8 cellular contexts compared by ENCODE assay signal in genomic region chr7:22488643-22489462, GRCh38. TPM values are rescaled to one million over a fixed set of nuclear protein-coding genes. Genes with fewer than 3 reads are reported as not detected.
DNase-seq lines count a peak whose midpoint lies in the region; TF ChIP-seq lines count a peak whose summit lies in the region.

No MANE protein-coding gene starts in this region.

- peaks cover 14% of the 10 kb centered on the region for H3K27me3 Mint-ChIP-seq in activated T-cell treated with anti-CD3 and anti-CD28 coated beads, Interleukin-2, amount 50 U/mL, for 24 hours
- H3K27me3 Mint-ChIP-seq in neural progenitor cell (ENCODE audit: insufficient read depth, low read depth) = no peaks in the 10 kb centered on the region

- peak; percentile 83 for DNase-seq in A172 (ENCODE audit: low spot score)
- DNase-seq in activated T-cell treated with anti-CD3 and anti-CD28 coated beads, Interleukin-2, amount 50 U/mL, for 24 hours = peak; percentile 66
- DNase-seq in fibroblast of mammary gland (ENCODE audit: low read depth) = peak; percentile 74
- DNase-seq in neural progenitor cell (ENCODE audit: low spot score) = peak; percentile 82
- peak; percentile 83 for DNase-seq in testis

- H3F3A ChIP-seq in OCI-LY1 (ENCODE audit: insufficient read depth, low read length) (no peaks in the 10 kb centered on the region), neural progenitor cell (ENCODE audit: low read depth) (no peaks in the 10 kb centered on the region)

- no peak overlapping the region for H3K9ac ChIP-seq in HUES48 (ENCODE audit: low read depth, low read length)
- no peak overlapping the region for H3K9ac ChIP-seq in OCI-LY1 (ENCODE audit: low read length)
- H3K9ac ChIP-seq in neural progenitor cell = no peak overlapping the region

- H4K20me1 ChIP-seq in OCI-LY1 (ENCODE audit: insufficient read depth, low read length) = no peaks in the 10 kb centered on the region
- no peaks in the 10 kb centered on the region for H4K20me1 ChIP-seq in neural progenitor cell (ENCODE audit: low read depth)

- intact Hi-C loops in testis (cut with DNase I; ENCODE audit: low total_unique reads) = loop anchor here (5.0 to 10.0 kb wide), 2 partner anchors 234 to 387 kb away; no protein-coding TSS in a partner anchor

- H3K4me3 ChIP-seq in GM12875 (ENCODE audit: low read depth, low read length) = no peak overlapping the region
- no peak overlapping the region for H3K4me3 ChIP-seq in HUES48 (ENCODE audit: low read depth, low read length)
- H3K4me3 ChIP-seq in OCI-LY1 (ENCODE audit: low read depth, low read length, poor library complexity, severe bottlenecking) = no peak overlapping the region
- H3K4me3 ChIP-seq in fibroblast of mammary gland (ENCODE audit: control insufficient read depth, low read depth, low read length) = no peak overlapping the region
- no peak overlapping the region for H3K4me3 ChIP-seq in neural progenitor cell
- no peak overlapping the region for H3K4me3 ChIP-seq in testis

- no peak for TF ChIP-seq POLR2A in testis (IDR thresholded peaks at IDR 0.05)

- H3K9me2 ChIP-seq in OCI-LY1 (ENCODE audit: low read depth, low read length) = no peaks in the 10 kb centered on the region

- H3K36me3 ChIP-seq in HUES48 (ENCODE audit: control insufficient read depth, insufficient read depth, low read length) (no peaks in the 10 kb centered on the region), OCI-LY1 (ENCODE audit: insufficient read depth, low read length) (no peaks in the 10 kb centered on the region), neural progenitor cell (no peaks in the 10 kb centered on the region), testis (ENCODE audit: low read depth, missing control alignments) (no peaks in the 10 kb centered on the region)

- WGBS in testis, 2 donors = 40 to 44% methylated on average over 10 of the region's 10 CpGs

- H3K79me2 ChIP-seq in OCI-LY1 (ENCODE audit: insufficient read depth, low read length) = no peaks in the 10 kb centered on the region
- no peaks in the 10 kb centered on the region for H3K79me2 ChIP-seq in neural progenitor cell (ENCODE audit: low read depth)

- no peaks in the 10 kb centered on the region for H3K4me1 Mint-ChIP-seq in activated T-cell treated with anti-CD3 and anti-CD28 coated beads, Interleukin-2, amount 50 U/mL, for 24 hours (ENCODE audit: low read depth)
- peaks cover 9% of the 10 kb centered on the region for H3K4me1 Mint-ChIP-seq in neural progenitor cell

- H3K4me1 ChIP-seq in HUES48 (ENCODE audit: control insufficient read depth, insufficient read depth, low read length) = peaks cover 13% of the 10 kb centered on the region
- H3K4me1 ChIP-seq in OCI-LY1 (ENCODE audit: insufficient read depth, low read length, severe bottlenecking) = no peaks in the 10 kb centered on the region
- H3K4me1 ChIP-seq in neural progenitor cell = peaks cover 8% of the 10 kb centered on the region
- H3K4me1 ChIP-seq in testis = no peaks in the 10 kb centered on the region

- H2AFZ ChIP-seq in OCI-LY1 (ENCODE audit: low read length) = no peak overlapping the region
- H2AFZ ChIP-seq in neural progenitor cell (replicated peaks) = peak overlapping the region; percentile 73

- H3K36me3 Mint-ChIP-seq in activated T-cell treated with anti-CD3 and anti-CD28 coated beads, Interleukin-2, amount 50 U/mL, for 24 hours (ENCODE audit: low read depth) = no peaks in the 10 kb centered on the region
- no peaks in the 10 kb centered on the region for H3K36me3 Mint-ChIP-seq in neural progenitor cell

- peak; percentile 67 for TF ChIP-seq CTCF in GM12875 (IDR thresholded peaks at IDR 0.05; ENCODE audit: borderline replicate concordance, insufficient read depth, low read depth, low read length)
- TF ChIP-seq CTCF in OCI-LY1 (IDR thresholded peaks at IDR 0.05; ENCODE audit: low read length) = peak; percentile 99
- TF ChIP-seq CTCF in fibroblast of mammary gland (conservative IDR thresholded peaks at IDR 0.05; ENCODE audit: control insufficient read depth, insufficient read depth, low read depth, low read length) = peak; percentile 93
- peak; percentile 93 for TF ChIP-seq CTCF in neural progenitor cell (IDR thresholded peaks at IDR 0.05)
- peak; percentile 80 to 88 (median 87) for TF ChIP-seq CTCF in testis (IDR thresholded peaks at IDR 0.05)

- H3K9me3 Mint-ChIP-seq in activated T-cell treated with anti-CD3 and anti-CD28 coated beads, Interleukin-2, amount 50 U/mL, for 24 hours = no peaks in the 10 kb centered on the region
- H3K9me3 Mint-ChIP-seq in neural progenitor cell = peaks cover 6% of the 10 kb centered on the region

- H3K27me3 ChIP-seq in HUES48 (ENCODE audit: control insufficient read depth, insufficient read depth, low read length) (no peaks in the 10 kb centered on the region), OCI-LY1 (ENCODE audit: insufficient read depth, low read length) (no peaks in the 10 kb centered on the region), neural progenitor cell (no peaks in the 10 kb centered on the region), testis (no peaks in the 10 kb centered on the region)

- H3K27ac Mint-ChIP-seq in activated T-cell treated with anti-CD3 and anti-CD28 coated beads, Interleukin-2, amount 50 U/mL, for 24 hours = no peak overlapping the region
- H3K27ac Mint-ChIP-seq in neural progenitor cell = no peak overlapping the region

- H3K4me2 ChIP-seq in OCI-LY1 (ENCODE audit: low read length) = no peak overlapping the region
- no peak overlapping the region for H3K4me2 ChIP-seq in neural progenitor cell

- H3K4me3 Mint-ChIP-seq in activated T-cell treated with anti-CD3 and anti-CD28 coated beads, Interleukin-2, amount 50 U/mL, for 24 hours = no peak overlapping the region
- no peak overlapping the region for H3K4me3 Mint-ChIP-seq in neural progenitor cell

- H3K9me3 ChIP-seq in HUES48 (ENCODE audit: control insufficient read depth, insufficient read depth, low read length) (no peaks in the 10 kb centered on the region), OCI-LY1 (ENCODE audit: low read length) (no peaks in the 10 kb centered on the region), neural progenitor cell (ENCODE audit: low read depth) (no peaks in the 10 kb centered on the region), testis (no peaks in the 10 kb centered on the region)

- H3K27ac ChIP-seq in HUES48 (ENCODE audit: low read depth, low read length) (peak overlapping the region; percentile 25), OCI-LY1 (ENCODE audit: low read depth, low read length, poor library complexity, severe bottlenecking) (no peak overlapping the region), neural progenitor cell (no peak overlapping the region), testis (no peak overlapping the region)

RNA-seq across cellular contexts. Expression of gene STEAP1B, which starts 11.1 kb away (rescaled TPM):
- total RNA-seq in A172 (2014; rRNA removed; shearing (Covaris generic)) = not detected in 2 replicates
- total RNA-seq in neural progenitor cell (ENCODE audit: low replicate concordance) (1.6 and 3.0 TPM in 2 replicates), testis (10 to 100 TPM; 11.3 TPM)
- 7.4 TPM for polyA plus RNA-seq in testis (ENCODE audit: insufficient read depth, low read depth, low replicate concordance)
